12 cellular contexts compared by ENCODE assay signal in genomic region chr14:104971447-104972240, GRCh38. TPM values are rescaled to one million over a fixed set of nuclear protein-coding genes. Genes with fewer than 3 reads are reported as not detected.
DNase-seq lines count a peak whose midpoint lies in the region; ATAC-seq and TF ChIP-seq lines count a peak whose summit lies in the region.
"Had no signal": no experiment of that assay in that cellular context is flagged by ENCODE, and none has a peak within 500 bp of the region (broad histone marks: within the 10 kb centered on the region; RNA-seq: fewer than 3 reads in every experiment).

No MANE protein-coding gene starts in this region.

- peak; percentile 48 for DNase-seq in natural killer cell treated with Interleukin-12 subunit alpha and Interleukin-12 subunit beta and Interleukin-15 and Interleukin-18, amount 100 ng/mL, for 72 hours (ENCODE audit: low spot score)
- DNase-seq in natural killer cell = no peak
- peak; percentile 27 for DNase-seq in left ventricle myocardium superior
- DNase-seq in posterior vena cava (ENCODE audit: low spot score) = peak; percentile 80
- no peak for DNase-seq in stimulated activated CD4-positive, alpha-beta T cell treated with anti-CD3 and anti-CD28 coated beads, Interleukin-2, amount 100 ng/mL, for 24 hours
- DNase-seq: activated naive CD4-positive, alpha-beta T cell; NCI-H1105; SIG-M5 had no signal

- H3K36me3 Mint-ChIP-seq in natural killer cell treated with Interleukin-12 subunit alpha and Interleukin-12 subunit beta and Interleukin-15 and Interleukin-18, amount 100 ng/mL, for 72 hours = no peaks in the 10 kb centered on the region
- no peaks in the 10 kb centered on the region for H3K36me3 Mint-ChIP-seq in natural killer cell

- peaks cover 3 to 6% of the 10 kb centered on the region in 2 donors for H3K4me1 Mint-ChIP-seq in natural killer cell treated with Interleukin-12 subunit alpha and Interleukin-12 subunit beta and Interleukin-15 and Interleukin-18, amount 100 ng/mL, for 72 hours (ENCODE audit: low read depth in 2 of 2)
- peaks cover 6 to 9% of the 10 kb centered on the region in 2 donors for H3K4me1 Mint-ChIP-seq in natural killer cell

- intact Hi-C loops in natural killer cell (cut with micrococcal nuclease) (loop anchor here (10.0 kb wide), 1 partner anchor 383 kb away; no protein-coding TSS in a partner anchor), left ventricle myocardium superior (cut with micrococcal nuclease) (loop anchor here (10.0 kb wide), 1 partner anchor 73 kb away; no protein-coding TSS in a partner anchor), posterior vena cava (cut with DNase I) (loop anchor here in 1 of 2 donors (1.0 kb wide), 1 partner anchor 53 kb away; no protein-coding TSS in a partner anchor)

- TF ChIP-seq CTCF in natural killer cell (IDR thresholded peaks at IDR 0.05) = no peak

- H3K27me3 Mint-ChIP-seq in natural killer cell treated with Interleukin-12 subunit alpha and Interleukin-12 subunit beta and Interleukin-15 and Interleukin-18, amount 100 ng/mL, for 72 hours = peaks cover 8 to 11% of the 10 kb centered on the region in 2 donors
- peaks cover 8 to 9% of the 10 kb centered on the region in 2 donors for H3K27me3 Mint-ChIP-seq in natural killer cell (ENCODE audit: low read depth in 2 of 2)

- no peak overlapping the region for H3K4me3 Mint-ChIP-seq in natural killer cell treated with Interleukin-12 subunit alpha and Interleukin-12 subunit beta and Interleukin-15 and Interleukin-18, amount 100 ng/mL, for 72 hours
- no peak overlapping the region for H3K4me3 Mint-ChIP-seq in natural killer cell

- ATAC-seq in natural killer cell treated with Interleukin-12 subunit alpha and Interleukin-12 subunit beta and Interleukin-15 and Interleukin-18, amount 100 ng/mL, for 72 hours = no peak
- ATAC-seq in natural killer cell (no peak), left ventricle myocardium superior (no peak), GM18858 (IDR thresholded peaks at IDR 0.05; ENCODE audit: unreplicated experiment) (no peak), GM21360 (IDR thresholded peaks at IDR 0.05; ENCODE audit: unreplicated experiment) (no peak), GM18520 (IDR thresholded peaks at IDR 0.05; ENCODE audit: unreplicated experiment) (no peak)

- H3K27ac Mint-ChIP-seq in natural killer cell treated with Interleukin-12 subunit alpha and Interleukin-12 subunit beta and Interleukin-15 and Interleukin-18, amount 100 ng/mL, for 72 hours = no peak overlapping the region
- H3K27ac Mint-ChIP-seq in natural killer cell = no peak overlapping the region

- no peaks in the 10 kb centered on the region for H3K9me3 Mint-ChIP-seq in natural killer cell treated with Interleukin-12 subunit alpha and Interleukin-12 subunit beta and Interleukin-15 and Interleukin-18, amount 100 ng/mL, for 72 hours
- no peaks in the 10 kb centered on the region for H3K9me3 Mint-ChIP-seq in natural killer cell

RNA-seq across cellular contexts. Expression of gene AHNAK2, which starts 6.5 kb away (rescaled TPM):
- total RNA-seq in natural killer cell treated with Interleukin-12 subunit alpha and Interleukin-12 subunit beta and Interleukin-15 and Interleukin-18, amount 100 ng/mL, for 72 hours = not detected
- total RNA-seq in natural killer cell (under 1 TPM in 1 of 3 donors, not detected in 2; 0.05 TPM), left ventricle myocardium superior (2.5 TPM), posterior vena cava (100 to 1,000 TPM; 242 to 274 TPM)

RNA-seq across cellular contexts. Expression of gene CLBA1, which starts 13.9 kb away (rescaled TPM):
- 1 to 10 TPM; 1.2 to 1.5 TPM for total RNA-seq in natural killer cell treated with Interleukin-12 subunit alpha and Interleukin-12 subunit beta and Interleukin-15 and Interleukin-18, amount 100 ng/mL, for 72 hours
- total RNA-seq in natural killer cell = 1 to 10 TPM; 1.2 to 1.8 (median 1.3) TPM
- 1.5 TPM for total RNA-seq in left ventricle myocardium superior
- total RNA-seq in posterior vena cava = 1 to 10 TPM; 4.7 to 5.6 TPM

RNA-seq across cellular contexts. Expression of gene PLD4, which starts 47.0 kb away (rescaled TPM):
- not detected for total RNA-seq in natural killer cell treated with Interleukin-12 subunit alpha and Interleukin-12 subunit beta and Interleukin-15 and Interleukin-18, amount 100 ng/mL, for 72 hours
- total RNA-seq in natural killer cell = 1 to 10 TPM; 1.7 to 7.2 (median 2.9) TPM
- 0.27 TPM for total RNA-seq in left ventricle myocardium superior
- under 1 TPM in 1 of 2 donors, not detected in 1; 0.24 TPM for total RNA-seq in posterior vena cava
- total RNA-seq: activated CD8-positive, alpha-beta memory T cell treated with anti-CD3 and anti-CD28 coated beads for 36 hours had no signal

RNA-seq across cellular contexts. Expression of gene CDCA4, which starts 49.2 kb away (rescaled TPM):
- total RNA-seq in natural killer cell treated with Interleukin-12 subunit alpha and Interleukin-12 subunit beta and Interleukin-15 and Interleukin-18, amount 100 ng/mL, for 72 hours = 10 to 100 TPM; 39.9 to 71.5 TPM
- total RNA-seq in natural killer cell (10 to 100 TPM; 10.3 to 20.7 (median 16.6) TPM), left ventricle myocardium superior (1.9 TPM), posterior vena cava (1 to 10 TPM; 4.3 to 4.8 TPM)

Comparison
In these comparisons a context has a peak if more than half of its experiments do, and no peak if none do; other contexts are left out.
1. DNase-seq: peak in natural killer cell treated with Interleukin-12 subunit alpha and Interleukin-12 subunit beta and Interleukin-15 and Interleukin-18, amount 100 ng/mL, for 72 hours (single experiment), left ventricle myocardium superior (single experiment) and posterior vena cava (single experiment); none in natural killer cell (single experiment) and stimulated activated CD4-positive, alpha-beta T cell treated with anti-CD3 and anti-CD28 coated beads, Interleukin-2, amount 100 ng/mL, for 24 hours (0 of 2).
2. RNA of gene AHNAK2, which starts 6.5 kb away (total RNA-seq): 242 to 274 TPM in posterior vena cava; 2.5 TPM in left ventricle myocardium superior (single experiment), not detected in natural killer cell treated with Interleukin-12 subunit alpha and Interleukin-12 subunit beta and Interleukin-15 and Interleukin-18, amount 100 ng/mL, for 72 hours and 0.05 TPM in natural killer cell; every median in the first group is over 10 times any median in the second.